Comparison of ENCODE assay signal across 1 cellular context in the genomic region with DNA sequence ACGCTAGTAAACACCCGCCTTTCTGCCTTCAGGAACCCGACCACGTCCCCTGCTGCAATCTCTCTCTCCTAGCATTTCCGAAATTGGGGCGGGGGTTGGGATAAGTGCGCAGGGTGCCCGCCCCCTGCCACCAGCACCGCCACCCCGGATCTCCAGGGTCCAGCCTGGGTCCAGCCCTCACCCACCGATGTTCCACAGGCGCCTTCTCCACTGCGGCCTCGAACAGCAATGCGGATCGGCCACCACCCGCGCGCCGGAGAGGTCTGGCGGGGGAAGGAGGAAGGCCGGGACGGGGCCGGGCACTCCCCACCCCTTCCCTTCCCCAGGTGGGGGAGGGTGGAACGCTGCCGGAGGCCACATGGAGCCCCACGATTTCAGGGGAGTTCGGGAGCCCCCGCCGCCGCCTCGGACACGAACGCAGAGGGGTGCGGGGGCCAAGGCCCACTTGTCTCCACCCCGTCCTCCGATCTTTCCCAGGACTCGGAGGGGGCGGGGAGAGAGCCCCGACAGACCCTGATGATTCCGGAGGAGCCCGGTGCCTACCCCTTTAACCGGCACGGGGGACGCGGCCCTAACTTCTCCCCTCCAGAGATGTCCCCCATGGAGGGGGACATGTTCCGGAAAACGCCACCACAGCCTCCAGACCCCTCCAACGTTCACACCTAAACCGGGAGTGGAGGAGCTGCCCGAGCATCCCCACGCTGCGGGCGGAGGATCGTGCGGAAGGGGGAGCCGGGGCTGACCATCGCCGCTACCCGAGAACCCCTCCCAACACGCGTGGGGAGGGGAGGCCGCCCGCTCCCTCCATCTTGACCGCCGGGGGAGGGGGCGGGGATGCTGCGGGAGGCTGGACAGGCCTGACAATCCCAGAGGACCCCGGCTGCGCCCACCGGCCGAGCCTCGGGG.
A peak's percentile ranks its signal among the peaks of the same experiment; 100 is the strongest.
TF ChIP-seq lines count a peak whose summit lies in the region.

No MANE protein-coding gene starts in this region.

TF ChIP-seq in SK-N-SH, 30 proteins besides CTCF, POLR2A, EP300 and RAD21 (continued from another document):
- TF ChIP-seq, protein P1, sequence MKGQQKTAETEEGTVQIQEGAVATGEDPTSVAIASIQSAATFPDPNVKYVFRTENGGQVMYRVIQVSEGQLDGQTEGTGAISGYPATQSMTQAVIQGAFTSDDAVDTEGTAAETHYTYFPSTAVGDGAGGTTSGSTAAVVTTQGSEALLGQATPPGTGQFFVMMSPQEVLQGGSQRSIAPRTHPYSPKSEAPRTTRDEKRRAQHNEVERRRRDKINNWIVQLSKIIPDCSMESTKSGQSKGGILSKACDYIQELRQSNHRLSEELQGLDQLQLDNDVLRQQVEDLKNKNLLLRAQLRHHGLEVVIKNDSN (IDR thresholded peaks at IDR 0.05; ENCODE audit: borderline replicate concordance, low read depth) = no peak
- 0 out of 2 replicates have a peak, but pooled peaks have one; percentile 43 for TF ChIP-seq SIN3A (IDR thresholded peaks at IDR 0.05; ENCODE audit: borderline replicate concordance, low read depth, low read length)
- TF ChIP-seq FOXM1 (IDR thresholded peaks at IDR 0.05; ENCODE audit: low read depth) = no peak
- no peak for TF ChIP-seq GABPA (IDR thresholded peaks at IDR 0.05; ENCODE audit: low read depth)
- TF ChIP-seq POLR2AphosphoS5 (IDR thresholded peaks at IDR 0.05; ENCODE audit: low read depth, low read length) = 0 out of 2 replicates have a peak, but pooled peaks have one; percentile 18
- TF ChIP-seq MEF2A (IDR thresholded peaks at IDR 0.05; ENCODE audit: borderline replicate concordance, low read depth) = no peak
- no peak for TF ChIP-seq FOSL2 (IDR thresholded peaks at IDR 0.05; ENCODE audit: borderline replicate concordance, low read depth)
- no peak for TF ChIP-seq NRF1 (IDR thresholded peaks at IDR 0.05; ENCODE audit: low read depth, low read length)
- TF ChIP-seq IRF3 (IDR thresholded peaks at IDR 0.05; ENCODE audit: low read depth, low read length) = no peak
- no peak for TF ChIP-seq ZBTB33 (IDR thresholded peaks at IDR 0.05; ENCODE audit: borderline replicate concordance, low read depth)
- TF ChIP-seq CHD2 (IDR thresholded peaks at IDR 0.05; ENCODE audit: low read length, partially characterized antibody) = no peak
- no peak for TF ChIP-seq RFX5 (IDR thresholded peaks at IDR 0.05; ENCODE audit: low read length)
- peak; percentile 26; the same call in 1 of the 2 replicates for TF ChIP-seq TAF1 (IDR thresholded peaks at IDR 0.05; ENCODE audit: borderline replicate concordance, low read depth, low read length)
